In genomic region chr2:39782591-39782990, GRCh38 we compare ENCODE assay signal across 1 cellular context.
TF ChIP-seq lines count a peak whose summit lies in the region.

No MANE protein-coding gene starts in this region.

TF ChIP-seq in IMR-90, 13 proteins besides CTCF, POLR2A, EP300 and RAD21 (continued from another document):
- TF ChIP-seq MAZ (IDR thresholded peaks at IDR 0.05; ENCODE audit: borderline replicate concordance, low read depth, low read length), result no peak
- no peak for TF ChIP-seq FOS (IDR thresholded peaks at IDR 0.05; ENCODE audit: low read depth, low read length)
- no peak for TF ChIP-seq RCOR1 (IDR thresholded peaks at IDR 0.05; ENCODE audit: insufficient replicate concordance, low read length)
- no peak for TF ChIP-seq BHLHE40 (IDR thresholded peaks at IDR 0.05; ENCODE audit: low read depth, low read length)
- TF ChIP-seq SMC3 (IDR thresholded peaks at IDR 0.05; ENCODE audit: low read depth, low read length), result no peak
- TF ChIP-seq MXI1 (IDR thresholded peaks at IDR 0.05; ENCODE audit: borderline replicate concordance, low read depth, low read length), result no peak
- no peak for TF ChIP-seq MAFK (IDR thresholded peaks at IDR 0.05; ENCODE audit: low read depth, low read length)
- no peak for TF ChIP-seq ELK1 (IDR thresholded peaks at IDR 0.05; ENCODE audit: borderline replicate concordance, low read depth, low read length)
- TF ChIP-seq RFX5 (IDR thresholded peaks at IDR 0.05; ENCODE audit: low read depth, low read length), result no peak
- TF ChIP-seq CEBPB (IDR thresholded peaks at IDR 0.05; ENCODE audit: low read depth, low read length), result no peak
- no peak for TF ChIP-seq CHD1 (IDR thresholded peaks at IDR 0.05; ENCODE audit: low read depth, low read length)
